19 cellular contexts compared by ENCODE assay signal in genomic region chr1:223199094-223199647, GRCh38. TPM values are rescaled to one million over a fixed set of nuclear protein-coding genes. Genes with fewer than 3 reads are reported as not detected.
DNase-seq lines count a peak whose midpoint lies in the region; ATAC-seq, FAIRE-seq and TF ChIP-seq lines count a peak whose summit lies in the region.
"Had no signal": no experiment of that assay in that cellular context is flagged by ENCODE, and none has a peak within 500 bp of the region (broad histone marks: within the 10 kb centered on the region; RNA-seq: fewer than 3 reads in every experiment).

No MANE protein-coding gene starts in this region.

- no peak overlapping the region for H3K27ac Mint-ChIP-seq in neural progenitor cell
- H3K27ac Mint-ChIP-seq: activated CD4-positive, alpha-beta T cell treated with anti-CD3 and anti-CD28 coated beads for 36 hours; mesothelial cell of epicardium; natural killer cell; stimulated activated memory B cell treated with anti-CD40 and anti-IgM and Interleukin-4, amounts not matched to agents 10 μg/mL and 1 μg/mL and 100 μg/mL, for 72 hours had no signal

- H3K27me3 ChIP-seq in adipocyte (replicated peaks; ENCODE audit: control insufficient read depth, insufficient read depth, low read length) (peaks cover 33% of the 10 kb centered on the region), neural progenitor cell (no peaks in the 10 kb centered on the region)
- H3K27me3 ChIP-seq: pancreas, sigmoid colon, thyroid gland had no signal

- TF ChIP-seq POLR2A in GM12892 (IDR thresholded peaks at IDR 0.05; ENCODE audit: low read depth, low read length) = no peak

- H2AFZ ChIP-seq in neural progenitor cell (replicated peaks) = no peak overlapping the region

- H3K36me3 Mint-ChIP-seq in neural progenitor cell = no peaks in the 10 kb centered on the region
- H3K36me3 Mint-ChIP-seq: mesothelial cell of epicardium; natural killer cell; stimulated activated memory B cell treated with anti-CD40 and anti-IgM and Interleukin-4, amounts not matched to agents 10 μg/mL and 1 μg/mL and 100 μg/mL, for 72 hours had no signal

- no peak for TF ChIP-seq CTCF in neural progenitor cell (IDR thresholded peaks at IDR 0.05)

- H3K9me3 Mint-ChIP-seq in neural progenitor cell = no peaks in the 10 kb centered on the region
- H3K9me3 Mint-ChIP-seq: mesothelial cell of epicardium; natural killer cell; stimulated activated memory B cell treated with anti-CD40 and anti-IgM and Interleukin-4, amounts not matched to agents 10 μg/mL and 1 μg/mL and 100 μg/mL, for 72 hours had no signal

- FAIRE-seq in GM12892 (lab: Jason Lieb, UNC) = peak; percentile 21
- FAIRE-seq: pancreas had no signal

- H3K4me2 ChIP-seq in neural progenitor cell = no peak overlapping the region

- no peak overlapping the region for H3K4me3 Mint-ChIP-seq in neural progenitor cell
- H3K4me3 Mint-ChIP-seq: activated CD4-positive, alpha-beta T cell treated with anti-CD3 and anti-CD28 coated beads for 36 hours; mesothelial cell of epicardium; natural killer cell; stimulated activated memory B cell treated with anti-CD40 and anti-IgM and Interleukin-4, amounts not matched to agents 10 μg/mL and 1 μg/mL and 100 μg/mL, for 72 hours had no signal

- no peaks in the 10 kb centered on the region for H3K36me3 ChIP-seq in adipocyte (ENCODE audit: control insufficient read depth, insufficient read depth, low read length, severe bottlenecking)
- no peaks in the 10 kb centered on the region for H3K36me3 ChIP-seq in neural progenitor cell
- H3K36me3 ChIP-seq: HAP-1, pancreas, sigmoid colon, thyroid gland had no signal

- H3K4me1 ChIP-seq in adipocyte (ENCODE audit: control insufficient read depth, insufficient read depth, low read length) (peaks cover 3% of the 10 kb centered on the region), neural progenitor cell (peaks cover 4% of the 10 kb centered on the region)
- H3K4me1 ChIP-seq: HAP-1, sigmoid colon, thyroid gland had no signal

- H3F3A ChIP-seq in neural progenitor cell (ENCODE audit: low read depth) = no peaks in the 10 kb centered on the region

- no peak overlapping the region for H3K9ac ChIP-seq in adipocyte (ENCODE audit: low read length)
- H3K9ac ChIP-seq in neural progenitor cell = no peak overlapping the region

- H3K4me1 Mint-ChIP-seq in neural progenitor cell = no peaks in the 10 kb centered on the region
- H3K4me1 Mint-ChIP-seq: mesothelial cell of epicardium; stimulated activated memory B cell treated with anti-CD40 and anti-IgM and Interleukin-4, amounts not matched to agents 10 μg/mL and 1 μg/mL and 100 μg/mL, for 72 hours had no signal

- H3K4me3 ChIP-seq in adipocyte (ENCODE audit: low read length) = no peak overlapping the region
- no peak overlapping the region for H3K4me3 ChIP-seq in neural progenitor cell
- H3K4me3 ChIP-seq: HAP-1, pancreas, sigmoid colon, thyroid gland had no signal

- H4K20me1 ChIP-seq in neural progenitor cell (ENCODE audit: low read depth) = no peaks in the 10 kb centered on the region

- no peaks in the 10 kb centered on the region for H3K79me2 ChIP-seq in neural progenitor cell (ENCODE audit: low read depth)

- no peaks in the 10 kb centered on the region for H3K27me3 Mint-ChIP-seq in neural progenitor cell (ENCODE audit: insufficient read depth, low read depth)

- DNase-seq in GM12892 (ENCODE audit: insufficient read length) (no peak), M059J (ENCODE audit: low read depth) (peak; percentile 6), adipocyte (ENCODE audit: low read depth) (peak; percentile 18), neural progenitor cell (ENCODE audit: low spot score) (peak; percentile 16)
- DNase-seq: activated CD4-positive, alpha-beta T cell treated with anti-CD3 and anti-CD28 coated beads for 36 hours; activated naive CD4-positive, alpha-beta T cell treated with anti-CD3 and anti-CD28 coated beads, Interleukin-2, amount 50 U/mL, for 16 hours; left colon; natural killer cell; NCI-H1694 treated with DMSO at 0.1 percent for 48 hours; pancreas; sigmoid colon; thyroid gland had no signal

- H3K27ac ChIP-seq in neural progenitor cell = no peak overlapping the region
- H3K27ac ChIP-seq: pancreas, sigmoid colon, thyroid gland had no signal

- ATAC-seq in HG03196 (IDR thresholded peaks at IDR 0.05; ENCODE audit: unreplicated experiment) (no peak), HG02852 (IDR thresholded peaks at IDR 0.05; ENCODE audit: unreplicated experiment) (no peak), HG03108 (IDR thresholded peaks at IDR 0.05; ENCODE audit: unreplicated experiment) (no peak)
- ATAC-seq: activated CD4-positive, alpha-beta T cell treated with anti-CD3 and anti-CD28 coated beads for 36 hours; left colon; natural killer cell; pancreas; stimulated activated memory B cell treated with anti-CD40 and anti-IgM and Interleukin-4, amounts not matched to agents 10 μg/mL and 1 μg/mL and 100 μg/mL, for 72 hours had no signal

- H3K9me3 ChIP-seq in adipocyte (ENCODE audit: control insufficient read depth, low read length) (peaks cover 4% of the 10 kb centered on the region), neural progenitor cell (ENCODE audit: low read depth) (no peaks in the 10 kb centered on the region)
- H3K9me3 ChIP-seq: HAP-1, pancreas, sigmoid colon, thyroid gland had no signal

RNA-seq across cellular contexts. Expression of gene TLR5, which starts 56.1 kb away (rescaled TPM):
- 0.11 TPM for polyA plus RNA-seq in GM12892 (2012; ENCODE audit: missing spikeins)
- 0.10 and 0.49 TPM in 2 replicates for total RNA-seq in M059J (2014; rRNA removed; shearing (Covaris generic))
- total RNA-seq in neural progenitor cell (ENCODE audit: low replicate concordance) = 0.30 and 0.68 TPM in 2 replicates
- total RNA-seq: RPMI7951 had no signal
